Comparison of ENCODE assay signal across 8 cellular contexts in the genomic region with DNA sequence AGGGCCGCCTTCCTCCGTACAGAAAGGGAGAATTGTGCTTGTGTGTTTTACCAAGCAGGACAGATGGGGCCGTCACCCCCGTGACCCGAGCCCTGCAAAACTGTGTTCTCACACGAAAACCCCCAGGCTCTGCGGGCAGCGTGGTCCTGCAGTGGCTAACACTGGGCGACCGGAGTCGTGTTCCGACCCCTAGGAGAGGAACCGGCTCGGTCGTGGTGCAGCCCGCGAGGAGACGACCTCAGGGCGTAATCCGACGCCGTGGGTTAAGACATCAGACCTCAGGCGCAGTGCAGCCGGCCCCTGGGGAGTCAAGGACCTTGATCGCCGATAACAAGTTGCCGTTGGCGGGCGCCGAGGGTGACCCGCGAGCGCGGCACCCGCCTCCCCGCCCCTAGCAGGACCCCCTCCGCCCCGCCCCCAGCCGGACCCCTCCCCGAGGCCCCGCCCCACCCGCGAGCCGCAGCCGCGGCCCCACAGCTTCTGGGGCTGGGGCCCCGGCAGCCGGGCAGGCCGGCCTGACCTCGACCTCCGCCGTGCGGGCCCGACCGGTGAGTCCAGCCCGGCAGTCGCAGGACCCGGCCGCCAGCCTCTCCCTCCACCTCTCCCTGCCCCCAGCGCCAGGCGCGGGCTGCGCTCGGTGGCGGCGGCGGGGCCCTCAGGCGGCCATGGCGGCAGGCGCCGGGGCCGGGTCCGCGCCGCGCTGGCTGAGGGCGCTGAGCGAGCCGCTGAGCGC. TPM values are rescaled to one million over a fixed set of nuclear protein-coding genes. Genes with fewer than 3 reads are reported as not detected.
DNase-seq lines count a peak whose midpoint lies in the region; ATAC-seq, FAIRE-seq and TF ChIP-seq lines count a peak whose summit lies in the region.

TSS of gene CHPT1 (plus strand) at position 444 of the 733 bp plus-strand sequence. CDS start at position 666, 222 bp downstream.

- in situ Hi-C loops in HepG2 (cut with HindIII; ENCODE audit: extremely low pct_ligation_motif_present, low pct_unique_long_range_greater_than_20kb), result loop anchor here (10.0 kb wide), 1 partner anchor 93 kb away; no protein-coding TSS in a partner anchor

- H3K4me1 ChIP-seq in HepG2 (ENCODE audit: insufficient read depth, low read length), result peaks cover 55% of the 10 kb centered on the region

- ATAC-seq in HG02970 (IDR thresholded peaks at IDR 0.05; ENCODE audit: low FRiP score, unreplicated experiment), result peak; percentile 66
- peak; percentile 84 for ATAC-seq in HepG2

- peak; percentile 39 for DNase-seq in GM18507 (ENCODE audit: extremely low spot score, insufficient read length, low read depth)
- peak; percentile 42 for DNase-seq in NCI-H2196 treated with DMSO at 0.1 percent for 48 hours (lab: John Stamatoyannopoulos, UW; ENCODE audit: unreplicated experiment)
- DNase-seq in activated CD4-positive, alpha-beta T cell treated with anti-CD3 and anti-CD28 coated beads for 24 hours (ENCODE audit: low read depth in 2 of 2), result peak; percentile 39
- peak; percentile 15 for DNase-seq in choroid plexus epithelial cell (ENCODE audit: low read depth)
- DNase-seq in HepG2 (ENCODE audit: low spot score), result peak; percentile 81
- peak; percentile 52 for DNase-seq in stimulated activated CD4-positive, alpha-beta T cell treated with anti-CD3 and anti-CD28 coated beads, Interleukin-4, amount 100 ng/mL, for 24 hours

- peak; percentile 68 to 73; a peak in 3 of 4 replicates for TF ChIP-seq POLR2A in HepG2 (IDR thresholded peaks at IDR 0.05; ENCODE audit: insufficient read depth in 1 of 2, low read depth in 2 of 2, low read length in 2 of 2)

- 0 out of 4 replicates have a peak, but pooled peaks of 1 of the 2 experiments have one; percentile 39 for TF ChIP-seq EP300 in HepG2 (IDR thresholded peaks at IDR 0.05; ENCODE audit: low read depth in 2 of 2, low read length in 2 of 2)
- no peak; the same call in 1 of the 2 replicates for TF ChIP-seq EP300 in HepG2 (CRISPR knock-in tag; IDR thresholded peaks at IDR 0.05; ENCODE audit: borderline replicate concordance)

- H3K27ac ChIP-seq in 22Rv1 (peak within 1 kb of the TSS; percentile 98), HepG2 (ENCODE audit: extremely low read length, insufficient read depth, low read length) (peak within 1 kb of the TSS; percentile 98)

- H3K36me3 ChIP-seq in HepG2 (replicated peaks in 1 of 2; ENCODE audit: control insufficient read depth in 1 of 2, insufficient read depth in 2 of 2, low read length in 2 of 2), result no peaks in the 10 kb centered on the region

- peaks cover 53% of the 10 kb centered on the region for H3K79me2 ChIP-seq in HepG2 (ENCODE audit: insufficient read depth, low read length)

- BruUV-seq in HepG2 (replicated peaks; lab: Mats Ljungman, UMichigan), result no TSS peak

- H3K4me3 ChIP-seq in choroid plexus epithelial cell (ENCODE audit: low read depth, low read length), result peak within 1 kb of the TSS; percentile 91
- peak within 1 kb of the TSS; percentile 97 to 100 (median 99) for H3K4me3 ChIP-seq in HepG2 (replicated peaks in 1 of 3; ENCODE audit: insufficient read depth in 1 of 3, low read depth in 2 of 3, low read length in 3 of 3)

- H2AFZ ChIP-seq in HepG2 (ENCODE audit: low read length), result no peak within 1 kb of the TSS

- FAIRE-seq in GM18507 (lab: Jason Lieb, UNC), result peak; percentile 29
- FAIRE-seq in HepG2 (lab: Jason Lieb, UNC), result no peak

- no peaks in the 10 kb centered on the region for H3K9me3 ChIP-seq in HepG2 (ENCODE audit: low read length)

- TF ChIP-seq CTCF in 22Rv1 (IDR thresholded peaks at IDR 0.05) (no peak), choroid plexus epithelial cell (conservative IDR thresholded peaks at IDR 0.05; ENCODE audit: low read depth, low read length) (no peak), HepG2 (CRISPR knock-in tag; IDR thresholded peaks at IDR 0.05) (no peak)

- intact Hi-C loops in HepG2 (cut with micrococcal nuclease; ENCODE audit: unreplicated experiment), result loop anchor here (1.0 to 5.0 kb wide), 3 partner anchors 27 to 127 kb away; no protein-coding TSS in a partner anchor

- peak within 1 kb of the TSS; percentile 92 for H3K4me2 ChIP-seq in HepG2 (ENCODE audit: low read depth, low read length)

- H3K9ac ChIP-seq in HepG2 (ENCODE audit: insufficient read depth, low read depth, low read length), result peak within 1 kb of the TSS; percentile 95

- TF ChIP-seq RAD21 in HepG2 (CRISPR knock-in tag; IDR thresholded peaks at IDR 0.05), result peak; percentile 36; the same call in 1 of the 2 replicates

- POLR2A ChIA-PET in HepG2 (lab: Yijun Ruan, JAX), result interaction anchor here (0.6 to 2.8 kb wide), 8 partner anchors 10 to 131 kb away, joined by 3 to 20 read pairs (median 4); no protein-coding TSS in a partner anchor

- no peaks in the 10 kb centered on the region; a peak in 2 of 5 replicates for H3K27me3 ChIP-seq in HepG2 (ENCODE audit: control insufficient read depth in 1 of 2, insufficient read depth in 2 of 2, low read length in 2 of 2)

- H4K20me1 ChIP-seq in HepG2 (ENCODE audit: insufficient read depth, low read length), result peaks cover 22% of the 10 kb centered on the region

- WGBS in HepG2 (ENCODE audit: low lambda C conversion rate), result 4% methylated on average over 3 of the region's 80 CpGs

- CTCF ChIA-PET in HepG2 (lab: Yijun Ruan, JAX; ENCODE audit: low intra/inter-chr PET ratio, low total read pairs), result no interaction called here

TF ChIP-seq in HepG2, 621 proteins besides CTCF, POLR2A, EP300 and RAD21 (continues in another document):
- no peak for TF ChIP-seq TEAD2 (CRISPR knock-in tag; IDR thresholded peaks at IDR 0.05)
- no peak for TF ChIP-seq ZNF570 (CRISPR knock-in tag; IDR thresholded peaks at IDR 0.05; ENCODE audit: borderline replicate concordance)
- TF ChIP-seq CENPT (CRISPR knock-in tag; IDR thresholded peaks at IDR 0.05; ENCODE audit: low read depth), result no peak
- no peak for TF ChIP-seq NFIB (CRISPR knock-in tag; IDR thresholded peaks at IDR 0.05; ENCODE audit: borderline replicate concordance)
- 0 out of 2 replicates have a peak, but pooled peaks have one; percentile 2 for TF ChIP-seq ZNF772 (CRISPR knock-in tag; IDR thresholded peaks at IDR 0.05)
- TF ChIP-seq DNMT3B (CRISPR knock-in tag; conservative IDR thresholded peaks at IDR 0.05), result no peak
- no peak for TF ChIP-seq BORCS8-MEF2B (CRISPR knock-in tag; IDR thresholded peaks at IDR 0.05)
- 0 out of 2 replicates have a peak, but pooled peaks have one; percentile 31 for TF ChIP-seq ZNF674 (CRISPR knock-in tag; IDR thresholded peaks at IDR 0.05; ENCODE audit: low read depth)
- TF ChIP-seq CHCHD3 (CRISPR knock-in tag; IDR thresholded peaks at IDR 0.05), result no peak
- TF ChIP-seq, protein P1, sequence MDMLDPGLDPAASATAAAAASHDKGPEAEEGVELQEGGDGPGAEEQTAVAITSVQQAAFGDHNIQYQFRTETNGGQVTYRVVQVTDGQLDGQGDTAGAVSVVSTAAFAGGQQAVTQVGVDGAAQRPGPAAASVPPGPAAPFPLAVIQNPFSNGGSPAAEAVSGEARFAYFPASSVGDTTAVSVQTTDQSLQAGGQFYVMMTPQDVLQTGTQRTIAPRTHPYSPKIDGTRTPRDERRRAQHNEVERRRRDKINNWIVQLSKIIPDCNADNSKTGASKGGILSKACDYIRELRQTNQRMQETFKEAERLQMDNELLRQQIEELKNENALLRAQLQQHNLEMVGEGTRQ (IDR thresholded peaks at IDR 0.05; ENCODE audit: low read depth, low read length), result no peak
- TF ChIP-seq, protein P1 (CRISPR knock-in tag; IDR thresholded peaks at IDR 0.05; ENCODE audit: borderline replicate concordance), result no peak
- TF ChIP-seq, protein P2, sequence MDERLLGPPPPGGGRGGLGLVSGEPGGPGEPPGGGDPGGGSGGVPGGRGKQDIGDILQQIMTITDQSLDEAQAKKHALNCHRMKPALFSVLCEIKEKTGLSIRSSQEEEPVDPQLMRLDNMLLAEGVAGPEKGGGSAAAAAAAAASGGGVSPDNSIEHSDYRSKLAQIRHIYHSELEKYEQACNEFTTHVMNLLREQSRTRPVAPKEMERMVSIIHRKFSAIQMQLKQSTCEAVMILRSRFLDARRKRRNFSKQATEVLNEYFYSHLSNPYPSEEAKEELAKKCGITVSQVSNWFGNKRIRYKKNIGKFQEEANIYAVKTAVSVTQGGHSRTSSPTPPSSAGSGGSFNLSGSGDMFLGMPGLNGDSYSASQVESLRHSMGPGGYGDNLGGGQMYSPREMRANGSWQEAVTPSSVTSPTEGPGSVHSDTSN (CRISPR knock-in tag; IDR thresholded peaks at IDR 0.05), result no peak
- no peak for TF ChIP-seq SNAPC2 (CRISPR knock-in tag; IDR thresholded peaks at IDR 0.05)
- peak; percentile 57; the same call in 1 of the 2 replicates for TF ChIP-seq TAF1 (CRISPR knock-in tag; IDR thresholded peaks at IDR 0.05)

RNA-seq across cellular contexts. Expression of gene CHPT1, which starts in this region (rescaled TPM):
- total RNA-seq in HepG2 (2016; rRNA removed; fragmentation: Illumina TruSeq; extraction: Trizol), result 129 and 178 TPM in 2 replicates
- total RNA-seq in HepG2 (2016; cell fraction: cytosol; rRNA removed; fragmentation: Illumina TruSeq; extraction: Trizol; ENCODE audit: low read depth), result 208 and 211 TPM in 2 replicates
- 126 and 183 TPM in 2 replicates for total RNA-seq in HepG2 (2016; cell fraction: insoluble cytoplasmic fraction; rRNA removed; fragmentation: Illumina TruSeq; extraction: Trizol)
- 296 and 310 TPM in 2 replicates for total RNA-seq in HepG2 (2016; cell fraction: membrane; rRNA removed; fragmentation: Illumina TruSeq; extraction: Trizol)
- 171 and 189 TPM in 2 replicates for total RNA-seq in HepG2 (2016; cell fraction: nucleus; rRNA removed; fragmentation: Illumina TruSeq; extraction: Trizol)
- polyA plus RNA-seq in HepG2 (2011; rRNA removed), result 88.1 and 117 TPM in 2 replicates
- polyA plus RNA-seq in HepG2 (2011; cell fraction: cytosol; rRNA removed), result 49.7 and 67.3 TPM in 2 replicates
- polyA plus RNA-seq in HepG2 (2011; cell fraction: nucleus; rRNA removed), result 44.4 and 56.5 TPM in 2 replicates
- polyA plus RNA-seq in HepG2 (2012), result 90.0 and 113 TPM in 2 replicates
- polyA plus RNA-seq in HepG2 (2016; cell fraction: cytosol; fragmentation: Illumina TruSeq; extraction: Trizol; ENCODE audit: low read depth), result 361 and 410 TPM in 2 replicates
- 161 and 176 TPM in 2 replicates for polyA plus RNA-seq in HepG2 (2016; cell fraction: insoluble cytoplasmic fraction; fragmentation: Illumina TruSeq; extraction: Trizol; ENCODE audit: low read depth)
- 379 and 382 TPM in 2 replicates for polyA plus RNA-seq in HepG2 (2016; cell fraction: membrane; fragmentation: Illumina TruSeq; extraction: Trizol; ENCODE audit: low read depth)
- 235 and 262 TPM in 2 replicates for polyA plus RNA-seq in HepG2 (2016; cell fraction: nucleus; fragmentation: Illumina TruSeq; extraction: Trizol; ENCODE audit: insufficient read depth, low read depth)
- 12.6 and 91.0 TPM in 2 replicates for polyA minus RNA-seq in HepG2 (2011; rRNA and poly(A)+ RNA removed; ENCODE audit: low replicate concordance)
- polyA minus RNA-seq in HepG2 (2011; cell fraction: cytosol; rRNA and poly(A)+ RNA removed), result 46.9 and 67.8 TPM in 2 replicates
- 134 and 160 TPM in 2 replicates for polyA minus RNA-seq in HepG2 (2011; cell fraction: nucleus; rRNA and poly(A)+ RNA removed)

Comparison
In these comparisons a context has a peak if more than half of its experiments do, and no peak if none do; other contexts are left out.
1. Peak in every context shown above with its lines: DNase-seq, ATAC-seq, H3K4me3 ChIP-seq and H3K27ac ChIP-seq.
2. DNase-seq: peak in every context shown above with its lines; median percentile 81 in HepG2; 52 in stimulated activated CD4-positive, alpha-beta T cell treated with anti-CD3 and anti-CD28 coated beads, Interleukin-4, amount 100 ng/mL, for 24 hours; 42 in NCI-H2196 treated with DMSO at 0.1 percent for 48 hours; 39 in GM18507; 39 in activated CD4-positive, alpha-beta T cell treated with anti-CD3 and anti-CD28 coated beads for 24 hours; 15 in choroid plexus epithelial cell.